In the genomic region with DNA sequence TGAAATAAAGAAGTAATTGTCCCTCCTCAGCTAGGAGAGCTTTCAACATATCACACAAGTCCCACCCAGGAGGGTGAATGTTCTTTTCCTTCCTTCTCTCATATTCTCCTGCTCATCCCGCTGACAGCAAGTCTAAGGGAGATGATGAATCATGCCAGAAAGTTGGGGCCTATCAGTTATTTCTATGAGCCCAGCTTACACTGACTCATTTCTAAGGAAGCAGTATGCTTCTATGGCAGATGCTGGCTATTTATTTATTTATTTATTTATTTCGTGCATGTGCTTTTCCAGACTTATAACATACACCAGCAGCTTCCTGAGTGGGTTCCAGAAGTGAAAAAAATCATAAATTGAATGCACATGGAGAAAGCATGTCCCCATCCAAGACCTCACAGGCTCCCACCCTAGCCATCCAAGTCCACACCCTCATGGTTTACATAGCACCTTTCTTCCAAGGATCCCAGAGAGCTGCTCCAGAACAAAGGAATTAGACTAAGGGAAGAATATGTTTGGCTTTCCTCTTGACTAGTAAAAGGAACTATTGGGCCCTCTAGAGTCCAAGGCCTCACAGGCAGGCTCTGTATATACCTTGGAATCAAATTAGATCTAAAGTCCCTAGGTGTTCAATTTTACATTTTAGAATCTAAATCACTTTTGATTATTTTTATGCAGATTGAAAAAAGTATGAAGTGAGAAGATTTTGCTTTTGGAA, we compare ENCODE assay signal across 2 cellular contexts.
A peak's percentile ranks its signal among the peaks of the same experiment; 100 is the strongest.
TF ChIP-seq lines count a peak whose summit lies in the region.

No MANE protein-coding gene starts in this region.

TF ChIP-seq in A549, 52 proteins besides CTCF, POLR2A, EP300 and RAD21 (continued from another document):
- TF ChIP-seq ATOH8 (CRISPR knock-in tag; IDR thresholded peaks at IDR 0.05; ENCODE audit: low read depth) (no peak), FOSL2 (IDR thresholded peaks at IDR 0.05) (no peak), FOSL2 (CRISPR knock-in tag; IDR thresholded peaks at IDR 0.05) (peak; percentile 62), ZNF302 (CRISPR knock-in tag; IDR thresholded peaks at IDR 0.05) (no peak)

TF ChIP-seq in SK-N-SH, 30 proteins besides CTCF, POLR2A, EP300 and RAD21 (continued from another document):
- TF ChIP-seq ZBTB33 (IDR thresholded peaks at IDR 0.05; ENCODE audit: borderline replicate concordance, low read depth) (no peak), CHD2 (IDR thresholded peaks at IDR 0.05; ENCODE audit: low read length, partially characterized antibody) (no peak), JUND (IDR thresholded peaks at IDR 0.05) (peak; percentile 85), TEAD4 (IDR thresholded peaks at IDR 0.05; ENCODE audit: borderline replicate concordance, insufficient read depth) (0 out of 2 replicates have a peak, but pooled peaks have one; percentile 25), EZH2phosphoT487 (IDR thresholded peaks at IDR 0.05; ENCODE audit: borderline replicate concordance, low read depth) (no peak), SMC3 (IDR thresholded peaks at IDR 0.05; ENCODE audit: low read depth, low read length) (no peak), GATA2 (CRISPR knock-in tag; IDR thresholded peaks at IDR 0.05) (no peak), REST (IDR thresholded peaks at IDR 0.05; ENCODE audit: low read depth, low read length) (no peak), FOXJ3 (CRISPR knock-in tag; IDR thresholded peaks at IDR 0.05) (no peak), RCOR1 (IDR thresholded peaks at IDR 0.05; ENCODE audit: low read length) (no peak), YY1 (IDR thresholded peaks at IDR 0.05; ENCODE audit: low read depth) (no peak), SIN3A (IDR thresholded peaks at IDR 0.05; ENCODE audit: borderline replicate concordance, low read depth, low read length) (no peak; the same call in 1 of the 2 replicates), MXI1 (IDR thresholded peaks at IDR 0.05; ENCODE audit: low read depth, low read length) (no peak), TCF12 (IDR thresholded peaks at IDR 0.05) (peak; percentile 84), GABPA (IDR thresholded peaks at IDR 0.05; ENCODE audit: low read depth) (no peak), ELF1 (IDR thresholded peaks at IDR 0.05) (no peak), TAF1 (IDR thresholded peaks at IDR 0.05; ENCODE audit: borderline replicate concordance, low read depth, low read length) (no peak), RXRA (IDR thresholded peaks at IDR 0.05; ENCODE audit: borderline replicate concordance, low read depth) (no peak), RFX5 (IDR thresholded peaks at IDR 0.05; ENCODE audit: low read length) (no peak), POLR2AphosphoS5 (IDR thresholded peaks at IDR 0.05; ENCODE audit: low read depth, low read length) (peak; percentile 37; the same call in 1 of the 2 replicates)
- TF ChIP-seq, protein P1, sequence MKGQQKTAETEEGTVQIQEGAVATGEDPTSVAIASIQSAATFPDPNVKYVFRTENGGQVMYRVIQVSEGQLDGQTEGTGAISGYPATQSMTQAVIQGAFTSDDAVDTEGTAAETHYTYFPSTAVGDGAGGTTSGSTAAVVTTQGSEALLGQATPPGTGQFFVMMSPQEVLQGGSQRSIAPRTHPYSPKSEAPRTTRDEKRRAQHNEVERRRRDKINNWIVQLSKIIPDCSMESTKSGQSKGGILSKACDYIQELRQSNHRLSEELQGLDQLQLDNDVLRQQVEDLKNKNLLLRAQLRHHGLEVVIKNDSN (IDR thresholded peaks at IDR 0.05; ENCODE audit: borderline replicate concordance, low read depth), result no peak
- TF ChIP-seq, protein P2, sequence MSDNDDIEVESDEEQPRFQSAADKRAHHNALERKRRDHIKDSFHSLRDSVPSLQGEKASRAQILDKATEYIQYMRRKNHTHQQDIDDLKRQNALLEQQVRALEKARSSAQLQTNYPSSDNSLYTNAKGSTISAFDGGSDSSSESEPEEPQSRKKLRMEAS (IDR thresholded peaks at IDR 0.05; ENCODE audit: low read depth), result peak; percentile 56; the same call in 1 of the 2 replicates
- TF ChIP-seq, protein P3, sequence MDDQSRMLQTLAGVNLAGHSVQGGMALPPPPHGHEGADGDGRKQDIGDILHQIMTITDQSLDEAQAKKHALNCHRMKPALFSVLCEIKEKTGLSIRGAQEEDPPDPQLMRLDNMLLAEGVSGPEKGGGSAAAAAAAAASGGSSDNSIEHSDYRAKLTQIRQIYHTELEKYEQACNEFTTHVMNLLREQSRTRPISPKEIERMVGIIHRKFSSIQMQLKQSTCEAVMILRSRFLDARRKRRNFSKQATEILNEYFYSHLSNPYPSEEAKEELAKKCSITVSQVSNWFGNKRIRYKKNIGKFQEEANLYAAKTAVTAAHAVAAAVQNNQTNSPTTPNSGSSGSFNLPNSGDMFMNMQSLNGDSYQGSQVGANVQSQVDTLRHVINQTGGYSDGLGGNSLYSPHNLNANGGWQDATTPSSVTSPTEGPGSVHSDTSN (IDR thresholded peaks at IDR 0.05), result peak; percentile 94
TF ChIP-seq in SK-N-SH: peak in this region for 9.
